Comparison of ENCODE assay signal across 17 cellular contexts in the genomic region with DNA sequence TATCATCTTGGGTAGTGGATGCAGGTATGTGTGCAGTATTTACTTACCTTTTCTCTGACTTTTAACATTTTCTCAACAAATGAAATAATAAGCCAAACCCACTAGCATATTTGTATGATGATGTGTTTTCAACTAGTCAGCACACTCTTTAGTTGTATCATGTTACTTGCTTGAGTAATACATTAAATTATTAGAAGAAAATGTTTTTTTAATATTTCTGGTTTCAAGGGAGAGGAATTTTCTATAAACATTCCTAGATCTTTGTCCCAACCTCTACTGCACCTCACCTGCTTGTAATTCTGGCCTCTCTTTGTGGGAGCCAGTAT.
DNase-seq lines count a peak whose midpoint lies in the region; ATAC-seq and TF ChIP-seq lines count a peak whose summit lies in the region.
"Had no signal": no experiment of that assay in that cellular context is flagged by ENCODE, and none has a peak within 500 bp of the region (broad histone marks: within the 10 kb centered on the region; RNA-seq: fewer than 3 reads in every experiment).

No MANE protein-coding gene starts in this region.

- TF ChIP-seq CTCF in PC-9 (conservative IDR thresholded peaks at IDR 0.05), result no peak
- TF ChIP-seq CTCF in choroid plexus epithelial cell (conservative IDR thresholded peaks at IDR 0.05; ENCODE audit: low read depth, low read length), result no peak
- no peak for TF ChIP-seq CTCF in WTC11 (IDR thresholded peaks at IDR 0.05)
- TF ChIP-seq CTCF in MM.1S (IDR thresholded peaks at IDR 0.05; ENCODE audit: low read length), result no peak

- H3K27me3 Mint-ChIP-seq in activated naive CD4-positive, alpha-beta T cell treated with anti-CD3 and anti-CD28 coated beads, Interleukin-2, amount 10 ng/mL, durations not matched to agents 7 days and 5 days, result no peaks in the 10 kb centered on the region
- no peaks in the 10 kb centered on the region for H3K27me3 Mint-ChIP-seq in WTC11 (ENCODE audit: low read depth)
- H3K27me3 Mint-ChIP-seq: activated naive CD8-positive, alpha-beta T cell treated with anti-CD3 and anti-CD28 coated beads, Interleukin-2, amount 50 U/mL, for 24 hours; activated T-helper 17 cell treated with anti-CD3 and anti-CD28 coated beads, Interleukin-2, amount 50 U/mL, for 72 hours; stimulated activated naive CD8-positive, alpha-beta T cell treated with anti-CD3 and anti-CD28 coated beads, Interleukin-15, amount 100 ng/mL, for 72 hours had no signal

- H3K4me3 ChIP-seq in PC-9 (no peak overlapping the region), choroid plexus epithelial cell (ENCODE audit: low read depth, low read length) (no peak overlapping the region), MM.1S (ENCODE audit: low read length) (no peak overlapping the region)
- H3K4me3 ChIP-seq: SJSA1 had no signal

- no peaks in the 10 kb centered on the region for H3K4me1 Mint-ChIP-seq in activated naive CD4-positive, alpha-beta T cell treated with anti-CD3 and anti-CD28 coated beads, Interleukin-2, amount 10 ng/mL, durations not matched to agents 7 days and 5 days
- no peaks in the 10 kb centered on the region for H3K4me1 Mint-ChIP-seq in WTC11
- H3K4me1 Mint-ChIP-seq: activated T-helper 17 cell treated with anti-CD3 and anti-CD28 coated beads, Interleukin-2, amount 50 U/mL, for 72 hours; stimulated activated naive CD8-positive, alpha-beta T cell treated with anti-CD3 and anti-CD28 coated beads, Interleukin-15, amount 100 ng/mL, for 72 hours had no signal

- H3K27ac Mint-ChIP-seq in activated naive CD4-positive, alpha-beta T cell treated with anti-CD3 and anti-CD28 coated beads, Interleukin-2, amount 10 ng/mL, durations not matched to agents 7 days and 5 days, result no peak overlapping the region
- H3K27ac Mint-ChIP-seq in WTC11, result no peak overlapping the region
- H3K27ac Mint-ChIP-seq: activated naive CD8-positive, alpha-beta T cell treated with anti-CD3 and anti-CD28 coated beads, Interleukin-2, amount 50 U/mL, for 24 hours; activated T-helper 17 cell treated with anti-CD3 and anti-CD28 coated beads, Interleukin-2, amount 50 U/mL, for 72 hours; stimulated activated naive CD8-positive, alpha-beta T cell treated with anti-CD3 and anti-CD28 coated beads, Interleukin-15, amount 100 ng/mL, for 72 hours; type B pancreatic cell had no signal

- H3K9ac ChIP-seq in MM.1S (ENCODE audit: low read length), result no peak overlapping the region
- H3K9ac ChIP-seq: parathyroid adenoma had no signal

- H3K4me3 Mint-ChIP-seq in activated naive CD4-positive, alpha-beta T cell treated with anti-CD3 and anti-CD28 coated beads, Interleukin-2, amount 10 ng/mL, durations not matched to agents 7 days and 5 days, result no peak overlapping the region
- H3K4me3 Mint-ChIP-seq in WTC11, result no peak overlapping the region
- H3K4me3 Mint-ChIP-seq: activated naive CD8-positive, alpha-beta T cell treated with anti-CD3 and anti-CD28 coated beads, Interleukin-2, amount 50 U/mL, for 24 hours; activated T-helper 17 cell treated with anti-CD3 and anti-CD28 coated beads, Interleukin-2, amount 50 U/mL, for 72 hours; stimulated activated naive CD8-positive, alpha-beta T cell treated with anti-CD3 and anti-CD28 coated beads, Interleukin-15, amount 100 ng/mL, for 72 hours; type B pancreatic cell had no signal

- H3K36me3 ChIP-seq in PC-9 (ENCODE audit: low read depth), result no peaks in the 10 kb centered on the region
- H3K36me3 ChIP-seq in MM.1S (replicated peaks; ENCODE audit: insufficient read depth, low read length), result no peaks in the 10 kb centered on the region
- H3K36me3 ChIP-seq: SJSA1 had no signal

- CTCF ChIA-PET in PC-9 (lab: Charles Lee) (no interaction called here), WTC11 (lab: Charles Lee) (no interaction called here)
- CTCF ChIA-PET in activated naive CD4-positive, alpha-beta T cell treated with anti-CD3 and anti-CD28 coated beads, Interleukin-2, amount 10 ng/mL, durations not matched to agents 7 days and 5 days (lab: Charles Lee), result no interaction called here

- H3K27me3 ChIP-seq in PC-9 (ENCODE audit: insufficient read depth, low read depth) (no peaks in the 10 kb centered on the region), MM.1S (replicated peaks; ENCODE audit: insufficient read depth, low read length) (no peaks in the 10 kb centered on the region)
- H3K27me3 ChIP-seq: SJSA1 had no signal

- DNase-seq in EH (ENCODE audit: low read depth) (peak; percentile 47), PC-9 (peak in 1 of 2 experiments; percentile 57), choroid plexus epithelial cell (ENCODE audit: low read depth) (peak; percentile 68), non-pigmented ciliary epithelial cell (ENCODE audit: low read depth) (peak; percentile 31), WTC11 (ENCODE audit: low spot score) (no peak), MM.1S (no peak)
- no peak for DNase-seq in activated naive CD4-positive, alpha-beta T cell treated with anti-CD3 and anti-CD28 coated beads, Interleukin-2, amount 10 ng/mL, durations not matched to agents 7 days and 5 days
- DNase-seq in activated CD4-positive, alpha-beta T cell treated with anti-CD3 and anti-CD28 coated beads, Interleukin-2, amount 50 U/mL, for 1 hour, result no peak
- DNase-seq: activated CD4-positive, alpha-beta T cell treated with anti-CD3 and anti-CD28 coated beads for 1 hour; activated naive CD8-positive, alpha-beta T cell treated with anti-CD3 and anti-CD28 coated beads, Interleukin-2, amount 50 U/mL, for 24 hours; NCI-H1105 treated with DMSO at 0.1 percent for 48 hours; stimulated activated naive CD8-positive, alpha-beta T cell treated with anti-CD3 and anti-CD28 coated beads, Interleukin-15, amount 100 ng/mL, for 72 hours; T-helper 9 cell had no signal

- H3K4me1 ChIP-seq in PC-9 (replicated peaks; ENCODE audit: insufficient read depth) (peaks cover 14% of the 10 kb centered on the region), MM.1S (ENCODE audit: low read length) (no peaks in the 10 kb centered on the region)
- H3K4me1 ChIP-seq: parathyroid adenoma, SJSA1 had no signal

- 0 out of 2 replicates have a peak overlapping the region, but pooled peaks have one; percentile 8 for H3K4me2 ChIP-seq in PC-9
- no peak overlapping the region for H3K4me2 ChIP-seq in MM.1S (ENCODE audit: low read depth, low read length)

- H3K9me2 ChIP-seq in PC-9 (ENCODE audit: insufficient read depth) (no peaks in the 10 kb centered on the region; the same call in 1 of the 2 replicates), MM.1S (replicated peaks; ENCODE audit: insufficient read depth, low read length) (no peaks in the 10 kb centered on the region)

- H3K36me3 Mint-ChIP-seq in activated naive CD4-positive, alpha-beta T cell treated with anti-CD3 and anti-CD28 coated beads, Interleukin-2, amount 10 ng/mL, durations not matched to agents 7 days and 5 days, result peaks cover 1% of the 10 kb centered on the region
- H3K36me3 Mint-ChIP-seq in WTC11, result no peaks in the 10 kb centered on the region
- H3K36me3 Mint-ChIP-seq: type B pancreatic cell had no signal

- intact Hi-C loops in PC-9 (cut with micrococcal nuclease; ENCODE audit: unreplicated experiment), result no loop called here

- H3K9me3 ChIP-seq in PC-9 (ENCODE audit: insufficient read depth, low read depth) (0 out of 2 replicates have a peak, but pooled peaks cover 6% of the 10 kb centered on the region), MM.1S (replicated peaks; ENCODE audit: insufficient read depth, low read length) (no peaks in the 10 kb centered on the region)
- H3K9me3 ChIP-seq: SJSA1 had no signal

- H4K20me1 ChIP-seq in PC-9 (ENCODE audit: insufficient read depth) (no peaks in the 10 kb centered on the region), MM.1S (ENCODE audit: insufficient read depth, low read length) (no peaks in the 10 kb centered on the region)

- no TSS peak for BruUV-seq in PC-9 (replicated peaks; lab: Mats Ljungman, UMichigan)

- H3F3A ChIP-seq in PC-9 (ENCODE audit: insufficient read depth, low read depth) (peaks cover 4% of the 10 kb centered on the region; the same call in 1 of the 2 replicates), MM.1S (ENCODE audit: insufficient read depth, low read length) (no peaks in the 10 kb centered on the region)

- H2AFZ ChIP-seq in PC-9 (no peak overlapping the region), MM.1S (ENCODE audit: low read length) (no peak overlapping the region)
- H2AFZ ChIP-seq: parathyroid adenoma had no signal

- H3K79me2 ChIP-seq in PC-9 (ENCODE audit: low read depth) (no peaks in the 10 kb centered on the region), MM.1S (ENCODE audit: low read length) (no peaks in the 10 kb centered on the region)
- H3K79me2 ChIP-seq: parathyroid adenoma had no signal

- H3K27ac ChIP-seq in PC-9, result 0 out of 2 replicates have a peak overlapping the region, but pooled peaks have one; percentile 3
- H3K27ac ChIP-seq in MM.1S (ENCODE audit: low read length), result no peak overlapping the region
- H3K27ac ChIP-seq: parathyroid adenoma, SJSA1 had no signal

- ATAC-seq in WTC11, result no peak
- ATAC-seq: activated naive CD8-positive, alpha-beta T cell treated with anti-CD3 and anti-CD28 coated beads, Interleukin-2, amount 50 U/mL, for 24 hours; activated T-helper 17 cell treated with anti-CD3 and anti-CD28 coated beads, Interleukin-2, amount 50 U/mL, for 72 hours; stimulated activated naive CD8-positive, alpha-beta T cell treated with anti-CD3 and anti-CD28 coated beads, Interleukin-15, amount 100 ng/mL, for 72 hours had no signal

- POLR2A ChIA-PET in PC-9 (lab: Charles Lee; ENCODE audit: unreplicated experiment), result no interaction called here
- POLR2A ChIA-PET in WTC11 (lab: Charles Lee), result no interaction called here

- H3K9me3 Mint-ChIP-seq in activated naive CD4-positive, alpha-beta T cell treated with anti-CD3 and anti-CD28 coated beads, Interleukin-2, amount 10 ng/mL, durations not matched to agents 7 days and 5 days, result peaks cover 2% of the 10 kb centered on the region
- no peaks in the 10 kb centered on the region for H3K9me3 Mint-ChIP-seq in WTC11
- H3K9me3 Mint-ChIP-seq: activated T-helper 17 cell treated with anti-CD3 and anti-CD28 coated beads, Interleukin-2, amount 50 U/mL, for 72 hours; type B pancreatic cell had no signal

TF ChIP-seq in WTC11, 78 proteins besides CTCF, POLR2A, EP300 and RAD21 (continues in another document):
- TF ChIP-seq, protein P1, sequence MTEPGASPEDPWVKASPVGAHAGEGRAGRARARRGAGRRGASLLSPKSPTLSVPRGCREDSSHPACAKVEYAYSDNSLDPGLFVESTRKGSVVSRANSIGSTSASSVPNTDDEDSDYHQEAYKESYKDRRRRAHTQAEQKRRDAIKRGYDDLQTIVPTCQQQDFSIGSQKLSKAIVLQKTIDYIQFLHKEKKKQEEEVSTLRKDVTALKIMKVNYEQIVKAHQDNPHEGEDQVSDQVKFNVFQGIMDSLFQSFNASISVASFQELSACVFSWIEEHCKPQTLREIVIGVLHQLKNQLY (CRISPR knock-in tag; IDR thresholded peaks at IDR 0.05), result no peak
- TF ChIP-seq ZNF416 (CRISPR knock-in tag; IDR thresholded peaks at IDR 0.05), result no peak
- TF ChIP-seq ETV6 (CRISPR knock-in tag; IDR thresholded peaks at IDR 0.05), result no peak
- TF ChIP-seq JUN (CRISPR knock-in tag; IDR thresholded peaks at IDR 0.05), result no peak
- TF ChIP-seq FOXJ3 (CRISPR knock-in tag; IDR thresholded peaks at IDR 0.05; ENCODE audit: borderline replicate concordance), result no peak

Comparison
In these comparisons a context has a peak if more than half of its experiments do, and no peak if none do; other contexts are left out.
1. DNase-seq: peak in EH (single experiment), choroid plexus epithelial cell (single experiment) and non-pigmented ciliary epithelial cell (single experiment); none in activated naive CD4-positive, alpha-beta T cell treated with anti-CD3 and anti-CD28 coated beads, Interleukin-2, amount 10 ng/mL, durations not matched to agents 7 days and 5 days (single experiment), WTC11 (single experiment), activated CD4-positive, alpha-beta T cell treated with anti-CD3 and anti-CD28 coated beads, Interleukin-2, amount 50 U/mL, for 1 hour (single experiment) and MM.1S (single experiment).